In the genomic region with DNA sequence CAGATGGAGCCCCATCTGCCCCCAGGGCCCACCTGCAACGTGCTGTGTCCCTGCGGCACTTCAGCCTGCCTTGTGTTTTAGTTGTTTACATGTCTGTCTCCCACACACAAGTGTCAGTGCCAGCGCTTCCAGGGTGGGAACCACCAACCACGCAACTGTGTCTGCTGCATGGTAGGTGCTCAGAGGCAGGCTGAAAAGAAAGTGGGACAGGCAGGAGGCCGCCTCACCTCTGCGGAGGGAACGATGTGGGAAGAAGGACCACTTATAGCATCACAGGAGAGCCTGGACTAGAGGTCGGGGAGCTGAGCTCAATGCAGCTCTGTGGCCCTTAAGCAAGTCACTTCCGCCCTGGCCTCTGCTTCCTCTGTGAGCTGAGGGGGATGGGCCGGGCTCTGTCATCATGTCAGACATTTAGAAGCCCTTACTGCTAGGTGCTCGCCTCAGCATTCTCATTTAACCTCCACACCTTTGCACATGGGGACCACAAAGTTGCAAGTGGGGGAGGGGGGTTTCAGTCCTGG, we compare ENCODE assay signal across 1 cellular context.
TF ChIP-seq lines count a peak whose summit lies in the region.

No MANE protein-coding gene starts in this region.

TF ChIP-seq in K562, 482 proteins besides CTCF, POLR2A, EP300 and RAD21 (continued from another document):
- TF ChIP-seq, protein P1, sequence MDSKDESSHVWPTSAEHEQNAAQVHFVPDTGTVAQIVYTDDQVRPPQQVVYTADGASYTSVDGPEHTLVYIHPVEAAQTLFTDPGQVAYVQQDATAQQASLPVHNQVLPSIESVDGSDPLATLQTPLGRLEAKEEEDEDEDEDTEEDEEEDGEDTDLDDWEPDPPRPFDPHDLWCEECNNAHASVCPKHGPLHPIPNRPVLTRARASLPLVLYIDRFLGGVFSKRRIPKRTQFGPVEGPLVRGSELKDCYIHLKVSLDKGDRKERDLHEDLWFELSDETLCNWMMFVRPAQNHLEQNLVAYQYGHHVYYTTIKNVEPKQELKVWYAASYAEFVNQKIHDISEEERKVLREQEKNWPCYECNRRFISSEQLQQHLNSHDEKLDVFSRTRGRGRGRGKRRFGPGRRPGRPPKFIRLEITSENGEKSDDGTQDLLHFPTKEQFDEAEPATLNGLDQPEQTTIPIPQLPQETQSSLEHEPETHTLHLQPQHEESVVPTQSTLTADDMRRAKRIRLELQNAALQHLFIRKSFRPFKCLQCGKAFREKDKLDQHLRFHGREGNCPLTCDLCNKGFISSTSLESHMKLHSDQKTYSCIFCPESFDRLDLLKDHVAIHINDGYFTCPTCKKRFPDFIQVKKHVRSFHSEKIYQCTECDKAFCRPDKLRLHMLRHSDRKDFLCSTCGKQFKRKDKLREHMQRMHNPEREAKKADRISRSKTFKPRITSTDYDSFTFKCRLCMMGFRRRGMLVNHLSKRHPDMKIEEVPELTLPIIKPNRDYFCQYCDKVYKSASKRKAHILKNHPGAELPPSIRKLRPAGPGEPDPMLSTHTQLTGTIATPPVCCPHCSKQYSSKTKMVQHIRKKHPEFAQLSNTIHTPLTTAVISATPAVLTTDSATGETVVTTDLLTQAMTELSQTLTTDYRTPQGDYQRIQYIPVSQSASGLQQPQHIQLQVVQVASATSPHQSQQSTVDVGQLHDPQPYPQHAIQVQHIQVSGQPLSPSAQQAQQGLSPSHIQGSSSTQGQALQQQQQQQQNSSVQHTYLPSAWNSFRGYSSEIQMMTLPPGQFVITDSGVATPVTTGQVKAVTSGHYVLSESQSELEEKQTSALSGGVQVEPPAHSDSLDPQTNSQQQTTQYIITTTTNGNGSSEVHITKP (IDR thresholded peaks at IDR 0.05; ENCODE audit: partially characterized antibody) = no peak
- TF ChIP-seq POLR2B (IDR thresholded peaks at IDR 0.05; ENCODE audit: low read depth, partially characterized antibody) (no peak), HNRNPH1 (optimal IDR thresholded peaks at IDR 0.05; ENCODE audit: low read depth, low read length) (no peak), MAFG (tag; conservative IDR thresholded peaks at IDR 0.05) (no peak), ZNF76 (CRISPR knock-in tag; IDR thresholded peaks at IDR 0.05; ENCODE audit: borderline replicate concordance) (no peak), TBP (optimal IDR thresholded peaks at IDR 0.05; ENCODE audit: low read depth, low read length) (no peak)
TF ChIP-seq in K562: peak in this region for 61.
